Comparison of ENCODE assay signal across 20 cellular contexts in genomic region chrX:39950035-39950688, GRCh38.
DNase-seq lines count a peak whose midpoint lies in the region; ATAC-seq, FAIRE-seq and TF ChIP-seq lines count a peak whose summit lies in the region.
"Had no signal": no experiment of that assay in that cellular context is flagged by ENCODE, and none has a peak within 500 bp of the region (broad histone marks: within the 10 kb centered on the region; RNA-seq: fewer than 3 reads in every experiment).

No MANE protein-coding gene starts in this region.

- dilution Hi-C loops in endothelial cell of umbilical vein (cut with MboI; ENCODE audit: extremely low pct_ligation_motif_present, low sequenced_read_pairs), result no loop called here

- H3K27me3 ChIP-seq in HCT116 (ENCODE audit: insufficient read depth, low read length), result no peaks in the 10 kb centered on the region
- no peaks in the 10 kb centered on the region for H3K27me3 ChIP-seq in endothelial cell of umbilical vein (ENCODE audit: control insufficient read depth in 2 of 2, insufficient read depth in 2 of 2, low read length in 2 of 2)
- no peaks in the 10 kb centered on the region for H3K27me3 ChIP-seq in aorta (ENCODE audit: control insufficient read depth in 1 of 2, insufficient read depth in 2 of 2, low read length in 1 of 2)
- H3K27me3 ChIP-seq: body of pancreas, uterus had no signal

- intact Hi-C loops in HCT116 (cut with micrococcal nuclease) (no loop called here), endothelial cell of umbilical vein (cut with micrococcal nuclease) (no loop called here), aorta (cut with DNase I) (no loop called here)

- H4K20me1 ChIP-seq in HCT116 (ENCODE audit: insufficient read depth) (no peaks in the 10 kb centered on the region), endothelial cell of umbilical vein (replicated peaks; ENCODE audit: control insufficient read depth, extremely low read depth, insufficient read depth, low read length) (no peaks in the 10 kb centered on the region)

- ATAC-seq in HCT116, result peak; percentile 34; the same call in 1 of the 2 replicates
- no peak for ATAC-seq in activated T-cell treated with anti-CD3 and anti-CD28 coated beads, Interleukin-2, amount 50 U/mL, for 4 hours
- ATAC-seq in aorta (ENCODE audit: low FRiP score), result no peak
- ATAC-seq: body of pancreas, left lobe of liver, sciatic nerve had no signal

- H3K79me2 ChIP-seq in HCT116 (ENCODE audit: insufficient read depth, low read length) (no peaks in the 10 kb centered on the region), endothelial cell of umbilical vein (ENCODE audit: control insufficient read depth, insufficient read depth, low read length) (no peaks in the 10 kb centered on the region)

- no peak overlapping the region for H3K4me3 ChIP-seq in HCT116 (replicated peaks in 1 of 2; ENCODE audit: low read depth in 1 of 2, low read length in 2 of 2)
- H3K4me3 ChIP-seq in endothelial cell of umbilical vein (replicated peaks in 1 of 3; ENCODE audit: insufficient read depth in 1 of 3, low read depth in 1 of 3, low read length in 3 of 3), result no peak overlapping the region
- no peak overlapping the region for H3K4me3 ChIP-seq in aorta (ENCODE audit: low read length in 2 of 2)
- H3K4me3 ChIP-seq: body of pancreas, uterus had no signal

- H3K4me2 ChIP-seq in HCT116 (ENCODE audit: low read length), result no peak overlapping the region
- H3K4me2 ChIP-seq in endothelial cell of umbilical vein (ENCODE audit: insufficient read depth, low read length), result no peak overlapping the region

- H3K36me3 ChIP-seq in HCT116 (ENCODE audit: control insufficient read depth in 1 of 2, insufficient read depth in 2 of 2, low read length in 2 of 2), result no peaks in the 10 kb centered on the region
- no peaks in the 10 kb centered on the region for H3K36me3 ChIP-seq in endothelial cell of umbilical vein (ENCODE audit: control insufficient read depth in 2 of 2, extremely low read depth in 1 of 2, insufficient read depth in 2 of 2, low read length in 2 of 2)
- no peaks in the 10 kb centered on the region for H3K36me3 ChIP-seq in aorta (ENCODE audit: control insufficient read depth in 1 of 2, insufficient read depth in 2 of 2, low read length in 1 of 2)
- H3K36me3 ChIP-seq: uterus had no signal

- RAD21 ChIA-PET in HCT116 (lab: Charles Lee; ENCODE audit: low non-redundant PET in 1 of 2, low total read pairs in 2 of 2, uncharacterized antibody in 2 of 2, unreplicated experiment in 2 of 2), result no interaction called here

- H3K9ac ChIP-seq in HCT116 (ENCODE audit: low read length) (no peak overlapping the region), endothelial cell of umbilical vein (replicated peaks; ENCODE audit: extremely low read depth, insufficient read depth, low read length) (no peak overlapping the region)

- peak; percentile 32 for DNase-seq in AG08395 (ENCODE audit: low spot score)
- DNase-seq in HCT116 (ENCODE audit: low read depth, low spot score), result no peak
- peak; percentile 23 for DNase-seq in RWPE1 (ENCODE audit: low spot score)
- no peak for DNase-seq in endothelial cell of umbilical vein (ENCODE audit: low read depth, low spot score)
- no peak for DNase-seq in HUDEP-2 (lab: John Stamatoyannopoulos, UW; ENCODE audit: unreplicated experiment in 76 of 76)
- no peak for DNase-seq in stimulated activated CD4-positive, alpha-beta T cell treated with anti-CD3 and anti-CD28 coated beads, Interleukin-1b, Interleukin-23, amount 100 ng/mL, for 48 hours
- DNase-seq in activated T-cell treated with anti-CD3 and anti-CD28 coated beads, Interleukin-2, amount 50 U/mL, for 4 hours, result no peak
- DNase-seq in aorta, result no peak
- DNase-seq: activated CD4-positive, alpha-beta T cell treated with anti-CD3 and anti-CD28 coated beads, Interleukin-2, amount 50 U/mL, for 1 hour; activated naive CD4-positive, alpha-beta T cell treated with anti-CD3 and anti-CD28 coated beads, Interleukin-2, amount 50 U/mL, for 16 hours; activated T-cell treated with anti-CD3 and anti-CD28 coated beads, Interleukin-2, amount 50 U/mL, for 1 hour; body of pancreas; cortex of kidney; NCI-H187; NCI-H446 treated with DMSO at 0.1 percent for 48 hours; uterus had no signal

- 85 to 98% methylated on average over 3 of the region's 3 CpGs for WGBS in aorta, 2 donors

- peaks cover 18 to 34% of the 10 kb centered on the region in 2 experiments for H3K4me1 ChIP-seq in HCT116 (ENCODE audit: control insufficient read depth in 1 of 2, insufficient read depth in 2 of 2, low read length in 2 of 2)
- H3K4me1 ChIP-seq in endothelial cell of umbilical vein (ENCODE audit: control insufficient read depth, extremely low read depth, insufficient read depth, low read length), result peaks cover 22% of the 10 kb centered on the region
- H3K4me1 ChIP-seq in aorta (ENCODE audit: control insufficient read depth in 1 of 2, insufficient read depth in 2 of 2, low read length in 2 of 2), result no peaks in the 10 kb centered on the region
- H3K4me1 ChIP-seq: uterus had no signal

- H3K9me1 ChIP-seq in endothelial cell of umbilical vein (replicated peaks; ENCODE audit: control insufficient read depth, extremely low read depth, insufficient read depth, low read length), result no peaks in the 10 kb centered on the region

- no peak for TF ChIP-seq RAD21 in HCT116 (IDR thresholded peaks at IDR 0.05; ENCODE audit: low read depth)

- POLR2A ChIA-PET in HCT116 (lab: Charles Lee) (no interaction called here), RWPE1 (lab: Yijun Ruan, JAX; ENCODE audit: low non-redundant PET) (interaction anchor here (0.6 kb wide), 1 partner anchor 38 kb away, joined by 4 read pairs; no protein-coding TSS in a partner anchor), endothelial cell of umbilical vein (lab: Charles Lee) (no interaction called here)

- H3K27ac ChIP-seq in HCT116 (ENCODE audit: low read depth, low read length) (no peak overlapping the region), RWPE1 (no peak overlapping the region), endothelial cell of umbilical vein (ENCODE audit: insufficient read depth, low read depth, low read length) (no peak overlapping the region), aorta (ENCODE audit: low read depth in 1 of 2, low read length in 2 of 2) (no peak overlapping the region)
- H3K27ac ChIP-seq: body of pancreas, uterus had no signal

- no peaks in the 10 kb centered on the region for H3K9me2 ChIP-seq in HCT116 (ENCODE audit: insufficient read depth)

- H2AFZ ChIP-seq in HCT116 (ENCODE audit: low read depth, low read length, poor library complexity, severe bottlenecking), result no peak overlapping the region
- H2AFZ ChIP-seq in endothelial cell of umbilical vein (ENCODE audit: low read depth, low read length), result no peak overlapping the region

- CTCF ChIA-PET in HCT116 (lab: Charles Lee), result no interaction called here
- CTCF ChIA-PET in RWPE1 (lab: Yijun Ruan, JAX), result interaction anchor here (0.6 to 0.7 kb wide), 2 partner anchors 15 to 883 kb away, joined by 3 to 5 read pairs; no protein-coding TSS in a partner anchor
- CTCF ChIA-PET in endothelial cell of umbilical vein (lab: Charles Lee), result no interaction called here

- H3K27me3 Mint-ChIP-seq in activated T-cell treated with anti-CD3 and anti-CD28 coated beads, Interleukin-2, amount 50 U/mL, for 4 hours (ENCODE audit: low read depth), result no peaks in the 10 kb centered on the region

- no peak overlapping the region for H3K4me3 Mint-ChIP-seq in activated T-cell treated with anti-CD3 and anti-CD28 coated beads, Interleukin-2, amount 50 U/mL, for 4 hours

- BruUV-seq in HCT116 (replicated peaks; lab: Mats Ljungman, UMichigan) (no TSS peak), endothelial cell of umbilical vein (replicated peaks; lab: Mats Ljungman, UMichigan) (no TSS peak)

- TF ChIP-seq CTCF in HCT116 (IDR thresholded peaks at IDR 0.05 in 2 of 3, conservative IDR thresholded peaks at IDR 0.05 in 1 of 3; ENCODE audit: borderline replicate concordance in 1 of 3, insufficient read depth in 1 of 3, low read depth in 2 of 3, low read length in 2 of 3) (no peak), RWPE1 (conservative IDR thresholded peaks at IDR 0.05; ENCODE audit: low read depth) (no peak), endothelial cell of umbilical vein (IDR thresholded peaks at IDR 0.05; ENCODE audit: extremely low read depth in 1 of 2, insufficient read depth in 1 of 2, low read depth in 1 of 2, low read length in 2 of 2) (no peak)

- no peaks in the 10 kb centered on the region for H3K9me3 Mint-ChIP-seq in activated T-cell treated with anti-CD3 and anti-CD28 coated beads, Interleukin-2, amount 50 U/mL, for 4 hours

- H3K9me3 ChIP-seq in HCT116 (ENCODE audit: control insufficient read depth in 1 of 2, insufficient read depth in 1 of 2, low read depth in 1 of 2, low read length in 2 of 2), result no peaks in the 10 kb centered on the region
- H3K9me3 ChIP-seq in endothelial cell of umbilical vein (replicated peaks; ENCODE audit: control insufficient read depth, insufficient read depth, low read length), result no peaks in the 10 kb centered on the region
- no peaks in the 10 kb centered on the region for H3K9me3 ChIP-seq in aorta (ENCODE audit: control insufficient read depth, low read length)
- H3K9me3 ChIP-seq: body of pancreas, uterus had no signal

- FAIRE-seq in endothelial cell of umbilical vein (lab: Jason Lieb, UNC), result peak; percentile 26
- FAIRE-seq: frontal cortex, G401.6 had no signal

- H3K4me1 Mint-ChIP-seq in activated T-cell treated with anti-CD3 and anti-CD28 coated beads, Interleukin-2, amount 50 U/mL, for 4 hours (ENCODE audit: low read depth), result peaks cover 3% of the 10 kb centered on the region

- H3K36me3 Mint-ChIP-seq in activated T-cell treated with anti-CD3 and anti-CD28 coated beads, Interleukin-2, amount 50 U/mL, for 4 hours (ENCODE audit: insufficient read depth), result no peaks in the 10 kb centered on the region

- TF ChIP-seq POLR2A in HCT116 (IDR thresholded peaks at IDR 0.05; ENCODE audit: borderline replicate concordance, extremely low read depth, insufficient read depth, insufficient read length) (no peak), endothelial cell of umbilical vein (IDR thresholded peaks at IDR 0.05; ENCODE audit: low read depth, low read length) (no peak)

TF ChIP-seq in endothelial cell of umbilical vein, 7 proteins besides CTCF, POLR2A, EP300 and RAD21:
- TF ChIP-seq EZH2 (IDR thresholded peaks at IDR 0.05; ENCODE audit: borderline replicate concordance, low read depth, low read length, severe bottlenecking) (no peak), MYC (IDR thresholded peaks at IDR 0.05; ENCODE audit: low read depth, low read length) (no peak), POLR2AphosphoS5 (IDR thresholded peaks at IDR 0.05; ENCODE audit: insufficient read depth, low read depth, low read length) (no peak)

Comparison
In these comparisons a context has a peak if more than half of its experiments do, and no peak if none do; other contexts are left out.
1. DNase-seq: peak in AG08395 (single experiment) and RWPE1 (single experiment); none in HCT116 (single experiment), endothelial cell of umbilical vein (single experiment), HUDEP-2 (0 of 76), stimulated activated CD4-positive, alpha-beta T cell treated with anti-CD3 and anti-CD28 coated beads, Interleukin-1b, Interleukin-23, amount 100 ng/mL, for 48 hours (single experiment), activated T-cell treated with anti-CD3 and anti-CD28 coated beads, Interleukin-2, amount 50 U/mL, for 4 hours (single experiment) and aorta (0 of 2).